ENCODE assay signal across 25 cellular contexts in genomic region chr2:120892271-120892966, GRCh38.
DNase-seq lines count a peak whose midpoint lies in the region; ATAC-seq, FAIRE-seq and TF ChIP-seq lines count a peak whose summit lies in the region.
"Had no signal": no experiment of that assay in that cellular context is flagged by ENCODE, and none has a peak within 500 bp of the region (broad histone marks: within the 10 kb centered on the region; RNA-seq: fewer than 3 reads in every experiment).

No MANE protein-coding gene starts in this region.

- H3K79me2 ChIP-seq in astrocyte (ENCODE audit: insufficient read depth, low read length) (peaks cover 48% of the 10 kb centered on the region), smooth muscle cell (ENCODE audit: low read depth) (peaks cover 41% of the 10 kb centered on the region)

- peak; percentile 39 for FAIRE-seq in astrocyte (lab: Jason Lieb, UNC)
- FAIRE-seq: frontal cortex had no signal

- H3K4me1 Mint-ChIP-seq in HFFc6 (ENCODE audit: low read depth) (peaks cover 62% of the 10 kb centered on the region), astrocyte (ENCODE audit: low read depth, unreplicated experiment) (peaks cover 53% of the 10 kb centered on the region)
- H3K4me1 Mint-ChIP-seq in stimulated activated naive CD8-positive, alpha-beta T cell treated with anti-CD3 and anti-CD28 coated beads, Interleukin-15, amount 100 ng/mL, for 72 hours = no peaks in the 10 kb centered on the region
- H3K4me1 Mint-ChIP-seq: B cell had no signal

- H3K4me2 ChIP-seq in astrocyte (ENCODE audit: low read length) (peak overlapping the region; percentile 76), smooth muscle cell (peak overlapping the region; percentile 82)

- DNase-seq in HFFc6 (no peak), astrocyte (ENCODE audit: low read depth) (no peak), smooth muscle cell (lab: John Stamatoyannopoulos, UW; ENCODE audit: unreplicated experiment) (no peak), DMS79 treated with DMSO at 0.1 percent for 48 hours (lab: John Stamatoyannopoulos, UW) (no peak)
- no peak for DNase-seq in stimulated activated naive CD8-positive, alpha-beta T cell treated with anti-CD3 and anti-CD28 coated beads, Interleukin-15, amount 100 ng/mL, for 72 hours
- DNase-seq: activated CD4-positive, CD25-positive, alpha-beta regulatory T cell treated with anti-CD3 and anti-CD28 coated beads, Interleukin-2, amount 50 U/mL, for 72 hours; body of pancreas; Caco-2; dermis blood vessel endothelial cell; GOT3; mucosa of descending colon; NCI-H1417 treated with DMSO at 0.1 percent for 48 hours; NCI-H2171 treated with DMSO at 0.1 percent for 48 hours; NCI-H774; sigmoid colon; stimulated activated CD4-positive, alpha-beta T cell treated with anti-CD3 and anti-CD28 coated beads, Interleukin-1b, Interleukin-23, amount 100 ng/mL, for 48 hours; stimulated activated naive CD8-positive, alpha-beta T cell treated with anti-CD3 and anti-CD28 coated beads, Interleukin-15, Interleukin-2, amounts not matched to agents 100 U/mL and 50 U/mL, for 24 hours; T-helper 9 cell; upper lobe of left lung had no signal

- H3K9me3 ChIP-seq in astrocyte (ENCODE audit: insufficient read depth, low read depth, low read length) (no peaks in the 10 kb centered on the region), mesodermal cell (ENCODE audit: control insufficient read depth, low read length) (no peaks in the 10 kb centered on the region), smooth muscle cell (replicated peaks; ENCODE audit: low read depth) (no peaks in the 10 kb centered on the region)
- H3K9me3 ChIP-seq: body of pancreas, Caco-2, mucosa of descending colon, sigmoid colon, upper lobe of left lung had no signal

- no peak for ATAC-seq in stimulated activated naive CD8-positive, alpha-beta T cell treated with anti-CD3 and anti-CD28 coated beads, Interleukin-15, amount 100 ng/mL, for 72 hours
- no peak for ATAC-seq in GM18909 (IDR thresholded peaks at IDR 0.05; ENCODE audit: poor library complexity, unreplicated experiment)
- ATAC-seq: activated naive CD4-positive, alpha-beta T cell treated with anti-CD3 and anti-CD28 coated beads, Interleukin-2, amount 50 U/mL, for 72 hours; body of pancreas; mucosa of descending colon; stimulated activated naive CD8-positive, alpha-beta T cell treated with anti-CD3 and anti-CD28 coated beads, Interleukin-15, Interleukin-2, amounts not matched to agents 100 U/mL and 50 U/mL, for 24 hours had no signal

- no peak overlapping the region for H2AFZ ChIP-seq in astrocyte (ENCODE audit: low read depth, low read length)
- no peak overlapping the region for H2AFZ ChIP-seq in smooth muscle cell (ENCODE audit: low read depth)

- peaks cover 11% of the 10 kb centered on the region for H3F3A ChIP-seq in smooth muscle cell (ENCODE audit: low read depth)

- H3K36me3 ChIP-seq in astrocyte (ENCODE audit: insufficient read depth, low read length) (no peaks in the 10 kb centered on the region), mesodermal cell (ENCODE audit: control insufficient read depth, insufficient read depth, low read length) (peaks cover 25% of the 10 kb centered on the region), smooth muscle cell (ENCODE audit: low read depth) (no peaks in the 10 kb centered on the region)
- H3K36me3 ChIP-seq: sigmoid colon, upper lobe of left lung had no signal

- no peak overlapping the region for H3K4me3 ChIP-seq in astrocyte (ENCODE audit: insufficient read depth, low read depth, low read length)
- no peak overlapping the region for H3K4me3 ChIP-seq in mesodermal cell (ENCODE audit: extremely low read depth, insufficient read depth, low read length, poor library complexity, severe bottlenecking)
- no peak overlapping the region for H3K4me3 ChIP-seq in smooth muscle cell
- H3K4me3 ChIP-seq: body of pancreas, mucosa of descending colon, sigmoid colon, upper lobe of left lung had no signal

- WGBS in mesodermal cell (ENCODE audit: insufficient coverage in 2 of 2), 2 experiments = 92 to 93% methylated on average over 2 to 8 of the region's 8 CpGs
- WGBS in smooth muscle cell (ENCODE audit: low lambda C conversion rate) = 98% methylated on average over 8 of the region's 8 CpGs

- peak overlapping the region; percentile 46 for H3K27ac ChIP-seq in astrocyte (ENCODE audit: low read depth, low read length)
- H3K27ac ChIP-seq in mesodermal cell (ENCODE audit: low read depth, low read length, severe bottlenecking) = peak overlapping the region; percentile 77
- peak overlapping the region; percentile 83 for H3K27ac ChIP-seq in smooth muscle cell (ENCODE audit: low read depth)
- H3K27ac ChIP-seq: body of pancreas, epithelial cell of prostate, sigmoid colon had no signal

- H4K20me1 ChIP-seq in astrocyte (ENCODE audit: insufficient read depth, low read length) (peaks cover 52% of the 10 kb centered on the region), smooth muscle cell (ENCODE audit: low read depth) (peaks cover 57% of the 10 kb centered on the region)

- H3K27ac Mint-ChIP-seq in HFFc6 (peak overlapping the region; percentile 75), astrocyte (ENCODE audit: unreplicated experiment) (peak overlapping the region; percentile 94)
- no peak overlapping the region for H3K27ac Mint-ChIP-seq in stimulated activated naive CD8-positive, alpha-beta T cell treated with anti-CD3 and anti-CD28 coated beads, Interleukin-15, amount 100 ng/mL, for 72 hours
- H3K27ac Mint-ChIP-seq: activated naive CD4-positive, alpha-beta T cell treated with anti-CD3 and anti-CD28 coated beads, Interleukin-2, amount 50 U/mL, for 72 hours; B cell had no signal

- H3K4me1 ChIP-seq in astrocyte (ENCODE audit: insufficient read depth, low read length) = peaks cover 24% of the 10 kb centered on the region
- peaks cover 24% of the 10 kb centered on the region for H3K4me1 ChIP-seq in mesodermal cell (ENCODE audit: control insufficient read depth, insufficient read depth, low read length, poor library complexity, severe bottlenecking)
- H3K4me1 ChIP-seq in smooth muscle cell (ENCODE audit: low read depth) = peaks cover 52% of the 10 kb centered on the region

- peak overlapping the region; percentile 56 for H3K9ac ChIP-seq in astrocyte (ENCODE audit: low read length)
- H3K9ac ChIP-seq in smooth muscle cell (ENCODE audit: low read depth) = no peak overlapping the region

- H3K9me3 Mint-ChIP-seq in HFFc6 = no peaks in the 10 kb centered on the region
- peaks cover 5% of the 10 kb centered on the region for H3K9me3 Mint-ChIP-seq in astrocyte (ENCODE audit: unreplicated experiment)
- no peaks in the 10 kb centered on the region for H3K9me3 Mint-ChIP-seq in stimulated activated naive CD8-positive, alpha-beta T cell treated with anti-CD3 and anti-CD28 coated beads, Interleukin-15, amount 100 ng/mL, for 72 hours
- H3K9me3 Mint-ChIP-seq: activated naive CD4-positive, alpha-beta T cell treated with anti-CD3 and anti-CD28 coated beads, Interleukin-2, amount 50 U/mL, for 72 hours had no signal

- peaks cover 10% of the 10 kb centered on the region for H3K27me3 Mint-ChIP-seq in HFFc6 (ENCODE audit: insufficient read depth)
- no peaks in the 10 kb centered on the region for H3K27me3 Mint-ChIP-seq in astrocyte (ENCODE audit: low read depth, unreplicated experiment)
- H3K27me3 Mint-ChIP-seq in stimulated activated naive CD8-positive, alpha-beta T cell treated with anti-CD3 and anti-CD28 coated beads, Interleukin-15, amount 100 ng/mL, for 72 hours = no peaks in the 10 kb centered on the region
- H3K27me3 Mint-ChIP-seq: B cell had no signal

- H3K4me3 Mint-ChIP-seq in HFFc6 = peak overlapping the region; percentile 60; the same call in 1 of the 2 replicates
- no peak overlapping the region for H3K4me3 Mint-ChIP-seq in astrocyte (ENCODE audit: unreplicated experiment)
- no peak overlapping the region for H3K4me3 Mint-ChIP-seq in stimulated activated naive CD8-positive, alpha-beta T cell treated with anti-CD3 and anti-CD28 coated beads, Interleukin-15, amount 100 ng/mL, for 72 hours
- H3K4me3 Mint-ChIP-seq: B cell had no signal

- H3K27me3 ChIP-seq in astrocyte (ENCODE audit: insufficient read depth, low read length) (no peaks in the 10 kb centered on the region), smooth muscle cell (ENCODE audit: low read depth) (no peaks in the 10 kb centered on the region)
- H3K27me3 ChIP-seq: body of pancreas, sigmoid colon, upper lobe of left lung had no signal

- H3K36me3 Mint-ChIP-seq in HFFc6 (ENCODE audit: low read depth) (peaks cover 34% of the 10 kb centered on the region), astrocyte (ENCODE audit: low read depth, unreplicated experiment) (peaks cover 6% of the 10 kb centered on the region)
- H3K36me3 Mint-ChIP-seq: activated naive CD4-positive, alpha-beta T cell treated with anti-CD3 and anti-CD28 coated beads, Interleukin-2, amount 50 U/mL, for 72 hours had no signal

- no peak for TF ChIP-seq CTCF in HFFc6 (IDR thresholded peaks at IDR 0.05)
- TF ChIP-seq CTCF in astrocyte (IDR thresholded peaks at IDR 0.05; ENCODE audit: insufficient read depth, low read depth, low read length) = no peak
- no peak for TF ChIP-seq CTCF in smooth muscle cell (IDR thresholded peaks at IDR 0.05; ENCODE audit: borderline replicate concordance, insufficient read depth, poor library complexity, severe bottlenecking)

Comparison
In these comparisons a context has a peak if more than half of its experiments do, and no peak if none do; other contexts are left out.
1. H3K27ac Mint-ChIP-seq: peak in HFFc6 (single experiment) and astrocyte (single experiment); none in stimulated activated naive CD8-positive, alpha-beta T cell treated with anti-CD3 and anti-CD28 coated beads, Interleukin-15, amount 100 ng/mL, for 72 hours (0 of 2).
2. Peak in every context shown above with its lines, with median percentiles within 50 percentile points of each other: H3K27ac ChIP-seq.